ENCODE assay signal across 1 cellular context in the genomic region with DNA sequence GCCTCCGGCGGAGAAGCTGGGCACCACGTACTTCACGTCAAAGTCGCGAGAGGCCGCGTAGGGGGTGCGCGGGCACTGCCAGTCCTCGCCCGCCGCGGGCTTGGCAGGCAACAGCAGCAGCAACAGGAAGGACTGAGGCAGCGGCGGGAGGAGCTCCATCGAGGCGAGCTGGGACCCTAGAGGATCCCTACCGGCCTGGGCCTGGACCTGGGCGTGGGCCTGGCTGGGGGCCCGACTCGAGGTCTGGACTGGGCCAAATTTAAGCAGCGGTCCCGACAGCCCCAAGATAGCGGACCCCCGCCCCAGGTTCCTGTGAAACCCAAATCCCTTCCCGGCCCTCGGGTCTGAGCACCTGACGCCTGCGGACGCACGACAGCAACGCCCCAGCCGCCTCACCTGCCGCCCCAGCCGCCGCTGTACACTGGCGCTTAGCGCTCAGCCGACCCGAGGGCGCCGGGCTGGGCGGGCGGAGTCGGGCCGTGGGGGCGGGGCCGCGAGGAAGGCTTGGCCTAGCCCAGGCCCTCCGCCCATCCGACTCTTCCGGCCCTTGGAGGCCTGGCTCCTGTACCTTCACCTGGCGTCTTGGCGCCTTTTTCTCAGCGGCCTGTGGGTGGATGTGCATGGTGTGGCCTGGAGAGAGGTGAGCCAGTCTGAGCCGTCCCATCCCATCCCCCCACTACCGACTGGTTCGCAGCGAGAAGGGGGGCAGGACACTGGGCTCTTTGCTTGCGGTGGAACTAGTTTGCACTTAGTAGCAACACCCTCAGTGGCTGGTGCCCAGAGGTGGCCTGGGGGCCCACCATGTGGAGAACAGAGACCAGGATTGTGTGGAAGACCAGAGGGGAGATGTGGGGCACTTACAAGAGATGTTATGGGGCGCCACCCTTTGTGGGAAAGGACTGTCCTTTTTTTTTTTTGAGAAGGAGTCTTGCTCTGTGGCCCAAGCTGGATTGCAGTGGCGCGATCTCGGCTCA.
TF ChIP-seq lines count a peak whose summit lies in the region.

Gene MST1R, minus strand, starts transcription at position 423 of the 974 bp plus-strand sequence. Its CDS starts 264 bp downstream, at position 159.

TF ChIP-seq in GM12878, 131 proteins besides CTCF, POLR2A, EP300 and RAD21 (continued from another document):
- TF ChIP-seq TAF1 (IDR thresholded peaks at IDR 0.05; ENCODE audit: borderline replicate concordance, low read depth, low read length) (peak; percentile 26; the same call in 1 of the 2 replicates), MYC (IDR thresholded peaks at IDR 0.05; ENCODE audit: insufficient read depth, insufficient read length, insufficient replicate concordance, low read length, severe bottlenecking) (no peak), MLLT1 (IDR thresholded peaks at IDR 0.05) (peak; percentile 64), TCF12 (IDR thresholded peaks at IDR 0.05; ENCODE audit: low read depth, low read length) (0 out of 2 replicates have a peak, but pooled peaks have one; percentile 50), CHD4 (IDR thresholded peaks at IDR 0.05) (no peak)
- TF ChIP-seq, protein P1, sequence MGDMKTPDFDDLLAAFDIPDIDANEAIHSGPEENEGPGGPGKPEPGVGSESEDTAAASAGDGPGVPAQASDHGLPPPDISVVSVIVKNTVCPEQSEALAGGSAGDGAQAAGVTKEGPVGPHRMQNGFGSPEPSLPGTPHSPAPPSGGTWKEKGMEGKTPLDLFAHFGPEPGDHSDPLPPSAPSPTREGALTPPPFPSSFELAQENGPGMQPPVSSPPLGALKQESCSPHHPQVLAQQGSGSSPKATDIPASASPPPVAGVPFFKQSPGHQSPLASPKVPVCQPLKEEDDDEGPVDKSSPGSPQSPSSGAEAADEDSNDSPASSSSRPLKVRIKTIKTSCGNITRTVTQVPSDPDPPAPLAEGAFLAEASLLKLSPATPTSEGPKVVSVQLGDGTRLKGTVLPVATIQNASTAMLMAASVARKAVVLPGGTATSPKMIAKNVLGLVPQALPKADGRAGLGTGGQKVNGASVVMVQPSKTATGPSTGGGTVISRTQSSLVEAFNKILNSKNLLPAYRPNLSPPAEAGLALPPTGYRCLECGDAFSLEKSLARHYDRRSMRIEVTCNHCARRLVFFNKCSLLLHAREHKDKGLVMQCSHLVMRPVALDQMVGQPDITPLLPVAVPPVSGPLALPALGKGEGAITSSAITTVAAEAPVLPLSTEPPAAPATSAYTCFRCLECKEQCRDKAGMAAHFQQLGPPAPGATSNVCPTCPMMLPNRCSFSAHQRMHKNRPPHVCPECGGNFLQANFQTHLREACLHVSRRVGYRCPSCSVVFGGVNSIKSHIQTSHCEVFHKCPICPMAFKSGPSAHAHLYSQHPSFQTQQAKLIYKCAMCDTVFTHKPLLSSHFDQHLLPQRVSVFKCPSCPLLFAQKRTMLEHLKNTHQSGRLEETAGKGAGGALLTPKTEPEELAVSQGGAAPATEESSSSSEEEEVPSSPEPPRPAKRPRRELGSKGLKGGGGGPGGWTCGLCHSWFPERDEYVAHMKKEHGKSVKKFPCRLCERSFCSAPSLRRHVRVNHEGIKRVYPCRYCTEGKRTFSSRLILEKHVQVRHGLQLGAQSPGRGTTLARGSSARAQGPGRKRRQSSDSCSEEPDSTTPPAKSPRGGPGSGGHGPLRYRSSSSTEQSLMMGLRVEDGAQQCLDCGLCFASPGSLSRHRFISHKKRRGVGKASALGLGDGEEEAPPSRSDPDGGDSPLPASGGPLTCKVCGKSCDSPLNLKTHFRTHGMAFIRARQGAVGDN (IDR thresholded peaks at IDR 0.05), result 0 out of 2 replicates have a peak, but pooled peaks have one; percentile 29
- TF ChIP-seq, protein P2, sequence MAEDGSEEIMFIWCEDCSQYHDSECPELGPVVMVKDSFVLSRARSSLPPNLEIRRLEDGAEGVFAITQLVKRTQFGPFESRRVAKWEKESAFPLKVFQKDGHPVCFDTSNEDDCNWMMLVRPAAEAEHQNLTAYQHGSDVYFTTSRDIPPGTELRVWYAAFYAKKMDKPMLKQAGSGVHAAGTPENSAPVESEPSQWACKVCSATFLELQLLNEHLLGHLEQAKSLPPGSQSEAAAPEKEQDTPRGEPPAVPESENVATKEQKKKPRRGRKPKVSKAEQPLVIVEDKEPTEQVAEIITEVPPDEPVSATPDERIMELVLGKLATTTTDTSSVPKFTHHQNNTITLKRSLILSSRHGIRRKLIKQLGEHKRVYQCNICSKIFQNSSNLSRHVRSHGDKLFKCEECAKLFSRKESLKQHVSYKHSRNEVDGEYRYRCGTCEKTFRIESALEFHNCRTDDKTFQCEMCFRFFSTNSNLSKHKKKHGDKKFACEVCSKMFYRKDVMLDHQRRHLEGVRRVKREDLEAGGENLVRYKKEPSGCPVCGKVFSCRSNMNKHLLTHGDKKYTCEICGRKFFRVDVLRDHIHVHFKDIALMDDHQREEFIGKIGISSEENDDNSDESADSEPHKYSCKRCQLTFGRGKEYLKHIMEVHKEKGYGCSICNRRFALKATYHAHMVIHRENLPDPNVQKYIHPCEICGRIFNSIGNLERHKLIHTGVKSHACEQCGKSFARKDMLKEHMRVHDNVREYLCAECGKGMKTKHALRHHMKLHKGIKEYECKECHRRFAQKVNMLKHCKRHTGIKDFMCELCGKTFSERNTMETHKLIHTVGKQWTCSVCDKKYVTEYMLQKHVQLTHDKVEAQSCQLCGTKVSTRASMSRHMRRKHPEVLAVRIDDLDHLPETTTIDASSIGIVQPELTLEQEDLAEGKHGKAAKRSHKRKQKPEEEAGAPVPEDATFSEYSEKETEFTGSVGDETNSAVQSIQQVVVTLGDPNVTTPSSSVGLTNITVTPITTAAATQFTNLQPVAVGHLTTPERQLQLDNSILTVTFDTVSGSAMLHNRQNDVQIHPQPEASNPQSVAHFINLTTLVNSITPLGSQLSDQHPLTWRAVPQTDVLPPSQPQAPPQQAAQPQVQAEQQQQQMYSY (CRISPR knock-in tag; IDR thresholded peaks at IDR 0.05), result no peak
